ENCODE assay signal across 1 cellular context in genomic region chr1:145964328-145965118, GRCh38.
TF ChIP-seq lines count a peak whose summit lies in the region.

Gene ANKRD34A, minus strand, starts transcription at chr1:145964575. Its CDS starts 2,816 bp downstream, at chr1:145961759.
Gene POLR3GL, plus strand, starts transcription at chr1:145964690. Its CDS starts 10,176 bp downstream, at chr1:145974866.

TF ChIP-seq in K562, 482 proteins besides CTCF, POLR2A, EP300 and RAD21 (continued from another document and continues in another):
- no peak for TF ChIP-seq RERE (CRISPR knock-in tag; IDR thresholded peaks at IDR 0.05; ENCODE audit: borderline replicate concordance)
- no peak for TF ChIP-seq NCOA1 (IDR thresholded peaks at IDR 0.05; ENCODE audit: low read depth)
- TF ChIP-seq FOXM1 (IDR thresholded peaks at IDR 0.05; ENCODE audit: low read depth) = 0 out of 2 replicates have a peak, but pooled peaks have one; percentile 11
- no peak for TF ChIP-seq FOXM1 (CRISPR knock-in tag; IDR thresholded peaks at IDR 0.05; ENCODE audit: low read depth)
- no peak for TF ChIP-seq WHSC1 (IDR thresholded peaks at IDR 0.05; ENCODE audit: low read length)
- TF ChIP-seq ELF1 (tag; IDR thresholded peaks at IDR 0.05) = peak; percentile 78; the same call in 1 of the 2 replicates
- no peak for TF ChIP-seq PTRF (tag; IDR thresholded peaks at IDR 0.05)
- TF ChIP-seq E2F5 (CRISPR knock-in tag; IDR thresholded peaks at IDR 0.05) = no peak
- TF ChIP-seq TAL1 (IDR thresholded peaks at IDR 0.05) = no peak
- TF ChIP-seq IRF1 (CRISPR knock-in tag; IDR thresholded peaks at IDR 0.05; ENCODE audit: borderline replicate concordance) = no peak
- TF ChIP-seq TAF7 (tag; IDR thresholded peaks at IDR 0.05) = peak; percentile 71
- TF ChIP-seq TCF15 (CRISPR knock-in tag; IDR thresholded peaks at IDR 0.05) = no peak
- no peak for TF ChIP-seq SAFB2 (IDR thresholded peaks at IDR 0.05; ENCODE audit: borderline replicate concordance, low read depth, low read length, severe bottlenecking)
- peak; percentile 44; the same call in 1 of the 2 replicates for TF ChIP-seq RB1 (IDR thresholded peaks at IDR 0.05; ENCODE audit: low read depth)
- TF ChIP-seq ELF4 (CRISPR knock-in tag; IDR thresholded peaks at IDR 0.05) = no peak
- no peak for TF ChIP-seq TFE3 (CRISPR knock-in tag; IDR thresholded peaks at IDR 0.05)
- TF ChIP-seq MTA2 (IDR thresholded peaks at IDR 0.05; ENCODE audit: low read depth) = no peak
- peak; percentile 83 for TF ChIP-seq BHLHE40 (IDR thresholded peaks at IDR 0.05; ENCODE audit: low read length)
- TF ChIP-seq FOXA1 (IDR thresholded peaks at IDR 0.05; ENCODE audit: borderline replicate concordance) = no peak
- no peak for TF ChIP-seq ARID3B (CRISPR knock-in tag; IDR thresholded peaks at IDR 0.05; ENCODE audit: borderline replicate concordance)
- no peak for TF ChIP-seq PTBP1 (IDR thresholded peaks at IDR 0.05; ENCODE audit: low read depth, low read length)
- TF ChIP-seq MNT (conservative IDR thresholded peaks at IDR 0.05) = peak; percentile 15 to 53; a peak in 1 of 4 replicates
- no peak for TF ChIP-seq ZNF79 (CRISPR knock-in tag; IDR thresholded peaks at IDR 0.05; ENCODE audit: low read depth)
- no peak for TF ChIP-seq PHF20 (IDR thresholded peaks at IDR 0.05; ENCODE audit: partially characterized antibody)
- TF ChIP-seq HDAC8 (tag; IDR thresholded peaks at IDR 0.05) = no peak
- no peak for TF ChIP-seq SMAD2 (IDR thresholded peaks at IDR 0.05; ENCODE audit: low read depth, low read length)
- TF ChIP-seq HEY1 (CRISPR knock-in tag; IDR thresholded peaks at IDR 0.05; ENCODE audit: borderline replicate concordance) = no peak
- TF ChIP-seq ZBTB1 (CRISPR knock-in tag; IDR thresholded peaks at IDR 0.05; ENCODE audit: borderline replicate concordance, low read depth) = 0 out of 2 replicates have a peak, but pooled peaks have one; percentile 22
- TF ChIP-seq ILK (tag; IDR thresholded peaks at IDR 0.05; ENCODE audit: borderline replicate concordance, low read depth) = no peak
- no peak for TF ChIP-seq FOXA3 (CRISPR knock-in tag; conservative IDR thresholded peaks at IDR 0.05 in 1 of 2, IDR thresholded peaks at IDR 0.05 in 1 of 2)
- TF ChIP-seq NELFE (IDR thresholded peaks at IDR 0.05; ENCODE audit: insufficient read depth, insufficient read length) = no peak
- peak; percentile 79 for TF ChIP-seq GTF2F1 (IDR thresholded peaks at IDR 0.05; ENCODE audit: low read depth, low read length)
- TF ChIP-seq ZNF668 (CRISPR knock-in tag; IDR thresholded peaks at IDR 0.05) = no peak
- peak; percentile 77 for TF ChIP-seq DACH1 (IDR thresholded peaks at IDR 0.05; ENCODE audit: partially characterized antibody)
- TF ChIP-seq MIER1 (IDR thresholded peaks at IDR 0.05; ENCODE audit: low read depth) = no peak
- TF ChIP-seq HNRNPUL1 (IDR thresholded peaks at IDR 0.05; ENCODE audit: low read length) = no peak
- no peak for TF ChIP-seq ZFP1 (CRISPR knock-in tag; IDR thresholded peaks at IDR 0.05)
- TF ChIP-seq SNAPC5 (CRISPR knock-in tag; IDR thresholded peaks at IDR 0.05) = no peak
- TF ChIP-seq RBM34 (IDR thresholded peaks at IDR 0.05; ENCODE audit: borderline replicate concordance, insufficient read depth, low read length) = no peak
- TF ChIP-seq GTF2E2 (tag; IDR thresholded peaks at IDR 0.05) = peak; percentile 89
- no peak for TF ChIP-seq E2F3 (CRISPR knock-in tag; IDR thresholded peaks at IDR 0.05)
- TF ChIP-seq CREM (IDR thresholded peaks at IDR 0.05; ENCODE audit: low read depth) = no peak
- peak; percentile 92; the same call in 1 of the 2 replicates for TF ChIP-seq PHF8 (IDR thresholded peaks at IDR 0.05; ENCODE audit: borderline replicate concordance, low read length)
- peak; percentile 89 for TF ChIP-seq RBFOX2 (IDR thresholded peaks at IDR 0.05; ENCODE audit: low read depth, low read length)
- TF ChIP-seq RUNX1 (IDR thresholded peaks at IDR 0.05; ENCODE audit: low read depth) = no peak
- TF ChIP-seq ZNF140 (CRISPR knock-in tag; IDR thresholded peaks at IDR 0.05) = no peak
- no peak for TF ChIP-seq ZNF512 (tag; IDR thresholded peaks at IDR 0.05)
- no peak for TF ChIP-seq MCM7 (IDR thresholded peaks at IDR 0.05)
- TF ChIP-seq CBX8 (IDR thresholded peaks at IDR 0.05; ENCODE audit: borderline replicate concordance, extremely low read depth, low read depth, low read length, poor library complexity, severe bottlenecking) = no peak
- no peak for TF ChIP-seq CHD1 (IDR thresholded peaks at IDR 0.05; ENCODE audit: low read length)
- TF ChIP-seq TARDBP (IDR thresholded peaks at IDR 0.05) = no peak
- TF ChIP-seq FUS (optimal IDR thresholded peaks at IDR 0.05; ENCODE audit: low read depth, low read length) = no peak
- peak; percentile 83; the same call in 1 of the 2 replicates for TF ChIP-seq KLF13 (tag; IDR thresholded peaks at IDR 0.05; ENCODE audit: borderline replicate concordance, low read depth)
- no peak for TF ChIP-seq THAP12 (CRISPR knock-in tag; IDR thresholded peaks at IDR 0.05)
- TF ChIP-seq MAZ (CRISPR knock-in tag; conservative IDR thresholded peaks at IDR 0.05 in 1 of 2, IDR thresholded peaks at IDR 0.05 in 1 of 2) = peak; percentile 56 to 83; a peak in 3 of 4 replicates
- no peak for TF ChIP-seq MED1 (CRISPR knock-in tag; IDR thresholded peaks at IDR 0.05; ENCODE audit: borderline replicate concordance)
- TF ChIP-seq SMAD4 (CRISPR knock-in tag; conservative IDR thresholded peaks at IDR 0.05) = no peak; the same call in 1 of the 2 replicates
